In genomic region chr11:113249786-113250185, GRCh38 we compare ENCODE assay signal across 20 cellular contexts.
"Had no signal": no experiment of that assay in that cellular context is flagged by ENCODE, and none has a peak within 500 bp of the region (broad histone marks: within the 10 kb centered on the region; RNA-seq: fewer than 3 reads in every experiment).

No MANE protein-coding gene starts in this region.

- H3K4me3 ChIP-seq: colonic mucosa, lower lobe of right lung, ovary, skin epidermis, spleen, transverse colon, upper lobe of right lung, uterus had no signal

- H3K27ac ChIP-seq: colonic mucosa, lower lobe of right lung, ovary, spleen, transverse colon, upper lobe of right lung had no signal

- H3K36me3 ChIP-seq: colonic mucosa, lower lobe of right lung, ovary, spleen, transverse colon, upper lobe of right lung, uterus had no signal

- H3K27me3 Mint-ChIP-seq: natural killer cell treated with Interleukin-12 subunit alpha and Interleukin-12 subunit beta and Interleukin-15 and Interleukin-18, amount 100 ng/mL, for 72 hours had no signal

- DNase-seq: colonic mucosa; dermis blood vessel endothelial cell; effector memory CD8-positive, alpha-beta T cell; immature natural killer cell; islet precursor cell; kidney glomerular epithelial cell; left colon; lower lobe of right lung; naive B cell; ovary; spleen; stimulated activated CD4-positive, alpha-beta T cell treated with anti-CD3 and anti-CD28 coated beads, Interleukin-2, amount 100 ng/mL, for 48 hours; stimulated activated naive B cell treated with anti-CD40 and anti-IgM and Interleukin-4, amounts not matched to agents 10 μg/mL and 1 μg/mL and 100 μg/mL, for 72 hours; transverse colon; upper lobe of right lung; uterus had no signal

- H3K27ac Mint-ChIP-seq: immature natural killer cell; naive B cell; natural killer cell treated with Interleukin-12 subunit alpha and Interleukin-12 subunit beta and Interleukin-15 and Interleukin-18, amount 100 ng/mL, for 72 hours; stimulated activated naive B cell treated with anti-CD40 and anti-IgM and Interleukin-4, amounts not matched to agents 10 μg/mL and 1 μg/mL and 100 μg/mL, for 72 hours; stimulated activated naive CD8-positive, alpha-beta T cell treated with anti-CD3 and anti-CD28 coated beads, Interleukin-15, Interleukin-2, amounts not matched to agents 100 ng/mL and 50 ng/mL, for 24 hours had no signal

- H3K4me3 Mint-ChIP-seq: effector memory CD8-positive, alpha-beta T cell; immature natural killer cell; naive B cell; natural killer cell treated with Interleukin-12 subunit alpha and Interleukin-12 subunit beta and Interleukin-15 and Interleukin-18, amount 100 ng/mL, for 72 hours; neural crest cell; stimulated activated naive B cell treated with anti-CD40 and anti-IgM and Interleukin-4, amounts not matched to agents 10 μg/mL and 1 μg/mL and 100 μg/mL, for 72 hours; stimulated activated naive CD8-positive, alpha-beta T cell treated with anti-CD3 and anti-CD28 coated beads, Interleukin-15, Interleukin-2, amounts not matched to agents 100 ng/mL and 50 ng/mL, for 24 hours had no signal

- H3K4me1 Mint-ChIP-seq: naive B cell had no signal

- H3K9me3 ChIP-seq: colonic mucosa, lower lobe of right lung, ovary, spleen, transverse colon, upper lobe of right lung, uterus had no signal

- H3K9me3 Mint-ChIP-seq: effector memory CD8-positive, alpha-beta T cell; immature natural killer cell; naive B cell; natural killer cell treated with Interleukin-12 subunit alpha and Interleukin-12 subunit beta and Interleukin-15 and Interleukin-18, amount 100 ng/mL, for 72 hours; neural crest cell; stimulated activated naive B cell treated with anti-CD40 and anti-IgM and Interleukin-4, amounts not matched to agents 10 μg/mL and 1 μg/mL and 100 μg/mL, for 72 hours; stimulated activated naive CD8-positive, alpha-beta T cell treated with anti-CD3 and anti-CD28 coated beads, Interleukin-15, Interleukin-2, amounts not matched to agents 100 ng/mL and 50 ng/mL, for 24 hours had no signal

- ATAC-seq: effector memory CD8-positive, alpha-beta T cell; left colon; lower lobe of right lung; natural killer cell treated with Interleukin-12 subunit alpha and Interleukin-12 subunit beta and Interleukin-15 and Interleukin-18, amount 100 ng/mL, for 72 hours; upper lobe of right lung had no signal

- H3K27me3 ChIP-seq: colonic mucosa, ovary, transverse colon, upper lobe of right lung, uterus had no signal

- H3K36me3 Mint-ChIP-seq: naive B cell; stimulated activated naive B cell treated with anti-CD40 and anti-IgM and Interleukin-4, amounts not matched to agents 10 μg/mL and 1 μg/mL and 100 μg/mL, for 72 hours had no signal

- H3K4me1 ChIP-seq: colonic mucosa, lower lobe of right lung, spleen, transverse colon, upper lobe of right lung had no signal
